12 cellular contexts compared by ENCODE assay signal in the genomic region with DNA sequence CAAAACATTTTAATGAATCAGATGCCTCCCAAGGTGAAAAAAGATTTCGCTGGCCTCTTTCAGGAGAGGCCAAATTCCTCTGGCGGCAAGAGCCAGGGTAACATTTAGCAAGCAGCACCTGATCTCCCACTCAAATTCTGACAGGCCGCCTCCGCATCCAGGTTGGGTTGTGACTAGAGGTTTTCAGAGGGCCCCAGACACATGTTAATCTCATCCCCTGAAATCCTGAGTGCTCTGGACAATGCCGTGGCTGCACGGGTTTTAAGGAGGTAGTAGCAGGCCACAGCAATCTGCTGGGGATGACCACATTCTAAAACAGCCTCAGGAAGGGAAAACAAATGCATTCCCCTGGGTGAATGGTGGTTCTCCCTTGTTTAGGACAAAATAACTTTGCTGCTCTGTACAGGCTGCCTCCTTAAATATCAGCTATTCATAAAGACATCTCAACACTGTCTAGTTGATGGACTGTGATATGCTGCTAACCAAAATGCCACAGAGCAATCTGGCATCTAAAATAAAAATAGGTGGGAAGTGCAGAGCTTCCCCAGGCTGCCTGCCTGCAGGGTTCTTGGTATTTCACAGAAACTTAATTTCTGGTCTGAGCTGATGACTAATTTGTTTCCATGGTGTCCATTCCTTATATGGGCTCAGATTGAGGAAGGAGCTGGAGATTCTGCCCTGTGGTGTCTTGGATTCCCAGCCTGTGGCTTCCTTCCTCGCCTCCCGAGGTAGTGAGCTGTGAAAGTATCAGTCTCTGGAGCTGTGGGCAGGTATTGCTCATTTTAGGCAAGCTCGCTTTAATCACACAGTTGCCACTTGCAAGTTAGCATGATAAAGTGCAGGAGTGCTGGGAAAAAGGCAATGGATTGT.
DNase-seq lines count a peak whose midpoint lies in the region; ATAC-seq, FAIRE-seq and TF ChIP-seq lines count a peak whose summit lies in the region.
"Had no signal": no experiment of that assay in that cellular context is flagged by ENCODE, and none has a peak within 500 bp of the region (broad histone marks: within the 10 kb centered on the region; RNA-seq: fewer than 3 reads in every experiment).

No MANE protein-coding gene starts in this region.

- H3K4me1 ChIP-seq in ACC112 (ENCODE audit: control insufficient read depth, insufficient read depth, low read length, unreplicated experiment) = peaks cover 28% of the 10 kb centered on the region
- peaks cover 10% of the 10 kb centered on the region; the same call in 1 of the 2 replicates for H3K4me1 ChIP-seq in HUES64 (ENCODE audit: insufficient read depth, low read length)
- peaks cover 44% of the 10 kb centered on the region for H3K4me1 ChIP-seq in astrocyte (ENCODE audit: insufficient read depth, low read length)

- 82% methylated on average over 9 of the region's 9 CpGs for WGBS in HUES64

- H3K27ac ChIP-seq in ACC112 (ENCODE audit: low read depth, low read length) (peak overlapping the region; percentile 61), HUES64 (ENCODE audit: low read depth, low read length) (peak overlapping the region; percentile 15; the same call in 1 of the 2 replicates), astrocyte (ENCODE audit: low read depth, low read length) (peak overlapping the region; percentile 89)

- TF ChIP-seq CTCF in astrocyte (IDR thresholded peaks at IDR 0.05; ENCODE audit: insufficient read depth, low read depth, low read length) = no peak

- FAIRE-seq in astrocyte (lab: Jason Lieb, UNC) = peak; percentile 97

- H3K4me2 ChIP-seq in astrocyte (ENCODE audit: low read length) = peak overlapping the region; percentile 75

- H3K27ac Mint-ChIP-seq in astrocyte (ENCODE audit: unreplicated experiment) = peak overlapping the region; percentile 98
- H3K27ac Mint-ChIP-seq: activated CD4-positive, alpha-beta memory T cell treated with anti-CD3 and anti-CD28 coated beads, Interleukin-2, amount 10 ng/mL, durations not matched to agents 7 days and 5 days had no signal

- peaks cover 3% of the 10 kb centered on the region for H3K9me3 Mint-ChIP-seq in astrocyte (ENCODE audit: unreplicated experiment)

- no peak for ATAC-seq in HG03354 (IDR thresholded peaks at IDR 0.05; ENCODE audit: poor library complexity, severe bottlenecking, unreplicated experiment)
- no peak for ATAC-seq in GM21737 (IDR thresholded peaks at IDR 0.05; ENCODE audit: unreplicated experiment)
- no peak for ATAC-seq in GM19452 (IDR thresholded peaks at IDR 0.05; ENCODE audit: unreplicated experiment)

- H3K79me2 ChIP-seq in ACC112 (ENCODE audit: control insufficient read depth, insufficient read depth, low read length, unreplicated experiment) (no peaks in the 10 kb centered on the region), astrocyte (ENCODE audit: insufficient read depth, low read length) (no peaks in the 10 kb centered on the region)

- H3K9me3 ChIP-seq in HUES64 (ENCODE audit: insufficient read depth, low read depth, low read length) (no peaks in the 10 kb centered on the region), astrocyte (ENCODE audit: insufficient read depth, low read depth, low read length) (no peaks in the 10 kb centered on the region)

- no peaks in the 10 kb centered on the region for H4K20me1 ChIP-seq in astrocyte (ENCODE audit: insufficient read depth, low read length)

- H3K27me3 Mint-ChIP-seq in astrocyte (ENCODE audit: low read depth, unreplicated experiment) = no peaks in the 10 kb centered on the region
- H3K27me3 Mint-ChIP-seq: activated CD4-positive, alpha-beta memory T cell treated with anti-CD3 and anti-CD28 coated beads, Interleukin-2, amount 10 ng/mL, durations not matched to agents 7 days and 5 days; CD4-positive, alpha-beta memory T cell had no signal

- peaks cover 3% of the 10 kb centered on the region; the same call in 1 of the 2 replicates for H3K36me3 ChIP-seq in ACC112 (ENCODE audit: insufficient read depth, low read length)
- H3K36me3 ChIP-seq in HUES64 (ENCODE audit: insufficient read depth, low read length) = no peaks in the 10 kb centered on the region; the same call in 1 of the 2 replicates
- no peaks in the 10 kb centered on the region for H3K36me3 ChIP-seq in astrocyte (ENCODE audit: insufficient read depth, low read length)

- peak overlapping the region; percentile 15; the same call in 1 of the 2 replicates for H3K9ac ChIP-seq in HUES64 (ENCODE audit: low read depth, low read length)
- H3K9ac ChIP-seq in astrocyte (ENCODE audit: low read length) = peak overlapping the region; percentile 71

- DNase-seq in astrocyte (ENCODE audit: low read depth) (peak; percentile 96), kidney tubule cell (ENCODE audit: low spot score) (peak; percentile 99), NCI-H2227 (lab: John Stamatoyannopoulos, UW; ENCODE audit: unreplicated experiment) (no peak)
- DNase-seq: activated CD4-positive, alpha-beta memory T cell treated with anti-CD3 and anti-CD28 coated beads, Interleukin-2, amount 10 ng/mL, durations not matched to agents 7 days and 5 days; CD4-positive, alpha-beta memory T cell; heart left ventricle; NCI-H2029 had no signal

- H3K27me3 ChIP-seq in ACC112 (ENCODE audit: insufficient read depth, low read length) (no peaks in the 10 kb centered on the region), HUES64 (ENCODE audit: insufficient read depth, low read length) (no peaks in the 10 kb centered on the region), astrocyte (ENCODE audit: insufficient read depth, low read length) (no peaks in the 10 kb centered on the region)
- H3K27me3 ChIP-seq: heart left ventricle had no signal

- H3K4me3 Mint-ChIP-seq in astrocyte (ENCODE audit: unreplicated experiment) = peak overlapping the region; percentile 2
- H3K4me3 Mint-ChIP-seq: activated CD4-positive, alpha-beta memory T cell treated with anti-CD3 and anti-CD28 coated beads, Interleukin-2, amount 10 ng/mL, durations not matched to agents 7 days and 5 days; CD4-positive, alpha-beta memory T cell had no signal

- peaks cover 59% of the 10 kb centered on the region for H3K4me1 Mint-ChIP-seq in astrocyte (ENCODE audit: low read depth, unreplicated experiment)
- H3K4me1 Mint-ChIP-seq: activated CD4-positive, alpha-beta memory T cell treated with anti-CD3 and anti-CD28 coated beads, Interleukin-2, amount 10 ng/mL, durations not matched to agents 7 days and 5 days; CD4-positive, alpha-beta memory T cell had no signal

- H2AFZ ChIP-seq in ACC112 (ENCODE audit: low read length, unreplicated experiment) (no peak overlapping the region), astrocyte (ENCODE audit: low read depth, low read length) (no peak overlapping the region)

- H3K36me3 Mint-ChIP-seq in astrocyte (ENCODE audit: low read depth, unreplicated experiment) = peaks cover 5% of the 10 kb centered on the region

- no peak overlapping the region for H3K4me3 ChIP-seq in ACC112 (ENCODE audit: low read depth, low read length)
- H3K4me3 ChIP-seq in HUES64 (ENCODE audit: low read length) = no peak overlapping the region
- H3K4me3 ChIP-seq in astrocyte (ENCODE audit: insufficient read depth, low read depth, low read length) = no peak overlapping the region
- H3K4me3 ChIP-seq: heart left ventricle had no signal

Comparison
In these comparisons a context has a peak if more than half of its experiments do, and no peak if none do; other contexts are left out.
1. H3K27ac ChIP-seq: peak in every context shown above with its lines; median percentile 89 in astrocyte; 61 in ACC112; 15 in HUES64.